In the genomic region with DNA sequence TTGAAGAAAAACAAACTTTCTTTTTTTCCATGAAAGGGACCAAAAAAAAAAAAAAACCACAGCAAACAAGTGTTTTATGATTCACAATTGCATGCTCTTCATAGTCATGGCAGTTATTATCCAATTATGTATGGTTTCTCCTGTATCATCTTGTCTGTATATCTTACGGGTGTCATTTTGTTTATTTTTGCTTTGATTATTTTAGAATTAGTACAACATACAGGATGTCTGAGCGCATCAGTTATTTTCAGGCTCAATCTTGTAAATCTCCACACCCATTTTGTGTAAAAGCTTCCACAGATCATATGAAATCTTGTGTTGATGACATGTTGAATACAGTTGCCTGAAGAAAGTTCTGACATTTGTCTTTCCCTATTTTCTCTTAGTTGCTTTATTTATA, we compare ENCODE assay signal across 22 cellular contexts.
"Had no signal": no experiment of that assay in that cellular context is flagged by ENCODE, and none has a peak within 500 bp of the region (broad histone marks: within the 10 kb centered on the region; RNA-seq: fewer than 3 reads in every experiment).

No MANE protein-coding gene starts in this region.

- H3K4me3 Mint-ChIP-seq: activated naive CD8-positive, alpha-beta T cell; activated T-cell treated with anti-CD3 and anti-CD28 coated beads, Interleukin-2, amount 50 U/mL, for 24 hours; activated T-helper 17 cell treated with anti-CD3 and anti-CD28 coated beads, Interleukin-2, amount 50 U/mL, for 72 hours; naive thymus-derived CD4-positive, alpha-beta T cell; neural progenitor cell; T-helper 1 cell treated with Interleukin-12 subunit alpha and Interleukin-12 subunit beta and Interleukin-4 antibody, amounts not matched to agents 30 μg/mL and 1 μg/mL, for 36 hours; WTC11 had no signal

- H3K4me1 ChIP-seq: adrenal gland, heart right ventricle, neural progenitor cell, sigmoid colon, spleen, upper lobe of left lung had no signal

- H3K27me3 ChIP-seq: adrenal gland, heart right ventricle, neural progenitor cell, sigmoid colon, spleen, upper lobe of left lung had no signal

- H3K36me3 ChIP-seq: adrenal gland, heart right ventricle, neural progenitor cell, sigmoid colon, spleen, thoracic aorta, upper lobe of left lung had no signal

- H3K36me3 Mint-ChIP-seq: activated naive CD8-positive, alpha-beta T cell; naive thymus-derived CD4-positive, alpha-beta T cell; neural progenitor cell; WTC11 had no signal

- H3K9me3 Mint-ChIP-seq: activated T-cell treated with anti-CD3 and anti-CD28 coated beads, Interleukin-2, amount 50 U/mL, for 24 hours; activated T-helper 17 cell treated with anti-CD3 and anti-CD28 coated beads, Interleukin-2, amount 50 U/mL, for 72 hours; neural progenitor cell; T-helper 1 cell treated with Interleukin-12 subunit alpha and Interleukin-12 subunit beta and Interleukin-4 antibody, amounts not matched to agents 30 μg/mL and 1 μg/mL, for 36 hours; WTC11 had no signal

- H3K27ac ChIP-seq: adrenal gland, coronary artery, heart right ventricle, neural progenitor cell, sigmoid colon, spleen, thoracic aorta, upper lobe of left lung had no signal

- H3K4me1 Mint-ChIP-seq: neural progenitor cell had no signal

- H3K27me3 Mint-ChIP-seq: activated naive CD8-positive, alpha-beta T cell; activated T-helper 17 cell treated with anti-CD3 and anti-CD28 coated beads, Interleukin-2, amount 50 U/mL, for 72 hours; naive thymus-derived CD4-positive, alpha-beta T cell had no signal

- H3K4me3 ChIP-seq: adrenal gland, coronary artery, heart right ventricle, lung, neural progenitor cell, sigmoid colon, spleen, thoracic aorta, upper lobe of left lung had no signal

- H3K27ac Mint-ChIP-seq: activated naive CD8-positive, alpha-beta T cell; activated T-cell treated with anti-CD3 and anti-CD28 coated beads, Interleukin-2, amount 50 U/mL, for 24 hours; activated T-helper 17 cell treated with anti-CD3 and anti-CD28 coated beads, Interleukin-2, amount 50 U/mL, for 72 hours; naive thymus-derived CD4-positive, alpha-beta T cell; neural progenitor cell; T-helper 1 cell treated with Interleukin-12 subunit alpha and Interleukin-12 subunit beta and Interleukin-4 antibody, amounts not matched to agents 30 μg/mL and 1 μg/mL, for 36 hours; WTC11 had no signal

- H3K9me3 ChIP-seq: adrenal gland, heart right ventricle, sigmoid colon, spleen, thoracic aorta, upper lobe of left lung had no signal

- DNase-seq: activated CD8-positive, alpha-beta memory T cell treated with anti-CD3 and anti-CD28 coated beads for 24 hours; activated CD8-positive, alpha-beta memory T cell treated with anti-CD3 and anti-CD28 coated beads, Interleukin-2, amount 50 U/mL, for 4 hours; activated naive CD4-positive, alpha-beta T cell; activated T-cell treated with anti-CD3 and anti-CD28 coated beads, Interleukin-2, amount 50 U/mL, for 24 hours; adrenal gland; heart right ventricle; kidney; naive thymus-derived CD4-positive, alpha-beta T cell; sigmoid colon; spleen; stimulated activated CD4-positive, alpha-beta T cell treated with anti-CD3 and anti-CD28 coated beads, Interleukin-4, amount 100 ng/mL, for 24 hours; stimulated activated naive CD4-positive, alpha-beta T cell treated with Interleukin-2 at 50 U/mL for 16 hours; T1000; upper lobe of left lung had no signal
